In genomic region chr15:98164986-98165385, GRCh38 we compare ENCODE assay signal across 28 cellular contexts.
"Had no signal": no experiment of that assay in that cellular context is flagged by ENCODE, and none has a peak within 500 bp of the region (broad histone marks: within the 10 kb centered on the region; RNA-seq: fewer than 3 reads in every experiment).

No MANE protein-coding gene starts in this region.

- DNase-seq: activated CD4-positive, alpha-beta T cell treated with anti-CD3 and anti-CD28 coated beads, Interleukin-2, amount 10 ng/mL, durations not matched to agents 24 days and 14 days; activated CD4-positive, alpha-beta T cell treated with anti-CD3 and anti-CD28 coated beads, Interleukin-2, amount 50 U/mL, for 4 hours; activated CD8-positive, alpha-beta T cell treated with anti-CD3 and anti-CD28 coated beads for 36 hours; activated effector memory CD4-positive, alpha-beta T cell treated with anti-CD3 and anti-CD28 coated beads, Interleukin-2, amount 50 U/mL, for 16 hours; activated naive CD4-positive, alpha-beta T cell; activated naive CD4-positive, alpha-beta T cell treated with anti-CD3 and anti-CD28 coated beads, Interleukin-2, amount 50 U/mL, for 16 hours; activated naive CD8-positive, alpha-beta T cell treated with anti-CD3 and anti-CD28 coated beads for 36 hours; activated T-cell treated with anti-CD3 and anti-CD28 coated beads, Interleukin-2, amount 50 U/mL, for 1 hour; activated T-cell treated with anti-CD3 and anti-CD28 coated beads, Interleukin-2, amount 50 U/mL, for 72 hours; amniotic stem cell; NCI-H1048; NCI-H1105 treated with DMSO at 0.1 percent for 48 hours; NCI-H1436; NCI-H1694; NCI-H1930; NCI-H2081 treated with DMSO at 0.1 percent for 48 hours; NCI-H226; NCI-H446 treated with DMSO at 0.1 percent for 48 hours; NCI-H524; PC-9; SHP77; SJCRH30 had no signal

- H3K27ac ChIP-seq: ascending aorta, PC-9, SJCRH30, SK-N-MC had no signal

- H3K27me3 ChIP-seq: ascending aorta, SJCRH30 had no signal

- H3K36me3 ChIP-seq: ascending aorta, SJCRH30 had no signal

- H2AFZ ChIP-seq: PC-9 had no signal

- H3K4me2 ChIP-seq: PC-9 had no signal

- ATAC-seq: activated CD8-positive, alpha-beta T cell treated with anti-CD3 and anti-CD28 coated beads for 36 hours; activated T-cell treated with anti-CD3 and anti-CD28 coated beads, Interleukin-2, amount 50 U/mL, for 72 hours; activated T-helper 17 cell treated with anti-CD3 and anti-CD28 coated beads, Interleukin-2, amount 50 U/mL, for 72 hours; K562 had no signal

- H3K4me3 Mint-ChIP-seq: activated CD4-positive, alpha-beta T cell treated with anti-CD3 and anti-CD28 coated beads, Interleukin-2, amount 10 ng/mL, durations not matched to agents 24 days and 14 days; activated CD8-positive, alpha-beta T cell treated with anti-CD3 and anti-CD28 coated beads for 36 hours; activated naive CD8-positive, alpha-beta T cell treated with anti-CD3 and anti-CD28 coated beads for 36 hours; activated T-cell treated with anti-CD3 and anti-CD28 coated beads, Interleukin-2, amount 50 U/mL, for 72 hours; activated T-helper 17 cell treated with anti-CD3 and anti-CD28 coated beads, Interleukin-2, amount 50 U/mL, for 72 hours; T-helper 1 cell treated with Interleukin-12 subunit alpha and Interleukin-12 subunit beta and Interleukin-4 antibody, amounts not matched to agents 30 μg/mL and 1 μg/mL, for 36 hours; T-helper 2 cell treated with Interferon-gamma antibody and Interleukin-4, amounts not matched to agents 5 μg/mL and 100 μg/mL, for 36 hours had no signal

- H3K36me3 Mint-ChIP-seq: activated naive CD8-positive, alpha-beta T cell treated with anti-CD3 and anti-CD28 coated beads for 36 hours had no signal

- H3K4me1 ChIP-seq: ascending aorta, SJCRH30 had no signal

- H3K9me3 Mint-ChIP-seq: activated CD4-positive, alpha-beta T cell treated with anti-CD3 and anti-CD28 coated beads, Interleukin-2, amount 10 ng/mL, durations not matched to agents 24 days and 14 days; activated CD8-positive, alpha-beta T cell treated with anti-CD3 and anti-CD28 coated beads for 36 hours; activated naive CD8-positive, alpha-beta T cell treated with anti-CD3 and anti-CD28 coated beads for 36 hours; activated T-cell treated with anti-CD3 and anti-CD28 coated beads, Interleukin-2, amount 50 U/mL, for 72 hours; activated T-helper 17 cell treated with anti-CD3 and anti-CD28 coated beads, Interleukin-2, amount 50 U/mL, for 72 hours; T-helper 1 cell treated with Interleukin-12 subunit alpha and Interleukin-12 subunit beta and Interleukin-4 antibody, amounts not matched to agents 30 μg/mL and 1 μg/mL, for 36 hours; T-helper 2 cell treated with Interferon-gamma antibody and Interleukin-4, amounts not matched to agents 5 μg/mL and 100 μg/mL, for 36 hours had no signal

- H3K4me3 ChIP-seq: ascending aorta, K562, PC-9, SJCRH30, SK-N-MC had no signal

- H3K9me3 ChIP-seq: ascending aorta, SJCRH30 had no signal

- H3K27ac Mint-ChIP-seq: activated CD4-positive, alpha-beta T cell treated with anti-CD3 and anti-CD28 coated beads, Interleukin-2, amount 10 ng/mL, durations not matched to agents 24 days and 14 days; activated CD8-positive, alpha-beta T cell treated with anti-CD3 and anti-CD28 coated beads for 36 hours; activated naive CD8-positive, alpha-beta T cell treated with anti-CD3 and anti-CD28 coated beads for 36 hours; activated T-cell treated with anti-CD3 and anti-CD28 coated beads, Interleukin-2, amount 50 U/mL, for 72 hours; activated T-helper 17 cell treated with anti-CD3 and anti-CD28 coated beads, Interleukin-2, amount 50 U/mL, for 72 hours; T-helper 1 cell treated with Interleukin-12 subunit alpha and Interleukin-12 subunit beta and Interleukin-4 antibody, amounts not matched to agents 30 μg/mL and 1 μg/mL, for 36 hours; T-helper 2 cell treated with Interferon-gamma antibody and Interleukin-4, amounts not matched to agents 5 μg/mL and 100 μg/mL, for 36 hours had no signal
